In the genomic region with DNA sequence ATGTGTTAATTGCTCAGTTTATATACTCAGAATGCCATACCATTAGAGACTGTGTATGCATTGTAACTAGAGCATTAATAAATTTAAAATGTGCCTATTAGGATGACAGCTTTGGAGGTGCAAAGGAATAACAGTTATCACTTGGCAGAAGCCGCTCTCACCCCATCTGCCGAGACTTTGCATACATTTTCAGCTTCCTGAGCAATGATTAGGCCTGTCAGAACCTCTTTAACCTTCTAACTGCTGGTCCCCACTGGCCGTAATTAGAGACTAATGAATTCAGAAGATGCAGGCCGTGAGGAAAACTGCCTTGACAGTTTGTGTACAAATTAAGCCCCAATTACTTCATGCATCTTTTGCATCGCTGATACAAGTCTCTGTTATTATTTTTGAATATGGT, we compare ENCODE assay signal across 24 cellular contexts.
"Had no signal": no experiment of that assay in that cellular context is flagged by ENCODE, and none has a peak within 500 bp of the region (broad histone marks: within the 10 kb centered on the region; RNA-seq: fewer than 3 reads in every experiment).

No MANE protein-coding gene starts in this region.

- H3K36me3 Mint-ChIP-seq: naive B cell had no signal

- H3K27me3 Mint-ChIP-seq: activated naive CD8-positive, alpha-beta T cell treated with anti-CD3 and anti-CD28 coated beads, Interleukin-2, amount 50 U/mL, for 24 hours; dendritic cell treated with granulocyte-macrophage colony-stimulating factor and Interleukin-4, amounts not matched to agents 40 ng/mL and 50 ng/mL, for 4 days had no signal

- ATAC-seq: activated CD8-positive, alpha-beta T cell treated with anti-CD3 and anti-CD28 coated beads, Interleukin-2, amount 10 ng/mL, durations not matched to agents 7 days and 5 days; activated naive CD8-positive, alpha-beta T cell treated with anti-CD3 and anti-CD28 coated beads, Interleukin-2, amount 50 U/mL, for 24 hours; body of pancreas; left lung had no signal

- H3K27ac Mint-ChIP-seq: activated CD8-positive, alpha-beta T cell treated with anti-CD3 and anti-CD28 coated beads, Interleukin-2, amount 10 ng/mL, durations not matched to agents 7 days and 5 days; activated naive CD8-positive, alpha-beta T cell treated with anti-CD3 and anti-CD28 coated beads, Interleukin-2, amount 50 U/mL, for 24 hours; activated T-helper 1 cell treated with anti-CD3 and anti-CD28 coated beads, Interleukin-12 subunit alpha, Interleukin-12 subunit beta, Interleukin-2, Interleukin-4 antibody, amounts not matched to agents 30 ng/mL and 10 ng/mL and 1 ng/mL, durations not matched to agents 14 hours and 24 hours and 36 hours; dendritic cell treated with granulocyte-macrophage colony-stimulating factor and Interleukin-4, amounts not matched to agents 40 ng/mL and 50 ng/mL, for 4 days; naive B cell had no signal

- H3K4me3 Mint-ChIP-seq: activated CD8-positive, alpha-beta T cell treated with anti-CD3 and anti-CD28 coated beads, Interleukin-2, amount 10 ng/mL, durations not matched to agents 7 days and 5 days; activated naive CD8-positive, alpha-beta T cell treated with anti-CD3 and anti-CD28 coated beads, Interleukin-2, amount 50 U/mL, for 24 hours; activated T-helper 1 cell treated with anti-CD3 and anti-CD28 coated beads, Interleukin-12 subunit alpha, Interleukin-12 subunit beta, Interleukin-2, Interleukin-4 antibody, amounts not matched to agents 30 ng/mL and 10 ng/mL and 1 ng/mL, durations not matched to agents 14 hours and 24 hours and 36 hours; dendritic cell treated with granulocyte-macrophage colony-stimulating factor and Interleukin-4, amounts not matched to agents 40 ng/mL and 50 ng/mL, for 4 days; naive B cell; neural crest cell had no signal

- H3K9me3 Mint-ChIP-seq: activated T-helper 1 cell treated with anti-CD3 and anti-CD28 coated beads, Interleukin-12 subunit alpha, Interleukin-12 subunit beta, Interleukin-2, Interleukin-4 antibody, amounts not matched to agents 30 ng/mL and 10 ng/mL and 1 ng/mL, durations not matched to agents 14 hours and 24 hours and 36 hours; dendritic cell treated with granulocyte-macrophage colony-stimulating factor and Interleukin-4, amounts not matched to agents 40 ng/mL and 50 ng/mL, for 4 days had no signal

- FAIRE-seq: frontal cortex had no signal

- H3K4me1 Mint-ChIP-seq: activated naive CD8-positive, alpha-beta T cell treated with anti-CD3 and anti-CD28 coated beads, Interleukin-2, amount 50 U/mL, for 24 hours; naive B cell had no signal

- DNase-seq: activated CD4-positive, alpha-beta T cell treated with anti-CD3 and anti-CD28 coated beads for 1 hour; activated CD4-positive, alpha-beta T cell treated with anti-CD3 and anti-CD28 coated beads, Interleukin-2, amount 50 U/mL, for 1 hour; activated CD8-positive, alpha-beta T cell treated with anti-CD3 and anti-CD28 coated beads, Interleukin-2, amount 10 ng/mL, durations not matched to agents 7 days and 5 days; activated gamma-delta T cell; activated naive CD4-positive, alpha-beta T cell treated with anti-CD3 and anti-CD28 coated beads, Interleukin-2, amount 50 U/mL, for 16 hours; activated naive CD8-positive, alpha-beta T cell treated with anti-CD3 and anti-CD28 coated beads, Interleukin-2, amount 50 U/mL, for 24 hours; body of pancreas; effector CD4-positive, alpha-beta T cell; hippocampal formation; kidney glomerular epithelial cell; left lung; naive B cell; sigmoid colon; stimulated activated CD4-positive, alpha-beta T cell treated with anti-CD3 and anti-CD28 coated beads, Interleukin-15, amount 100 ng/mL, for 24 hours; stimulated activated CD4-positive, alpha-beta T cell treated with anti-CD3 and anti-CD28 coated beads, Interleukin-2, amount 100 ng/mL, for 48 hours; stimulated activated CD8-positive, alpha-beta memory T cell treated with anti-CD3 and anti-CD28 coated beads, Interleukin-4, amount 100 ng/mL, for 48 hours; stimulated activated naive CD4-positive, alpha-beta T cell; T-helper 9 cell; testis; upper lobe of left lung had no signal
